21 cellular contexts compared by ENCODE assay signal in genomic region chr6:68654134-68654533, GRCh38. TPM values are rescaled to one million over a fixed set of nuclear protein-coding genes. Genes with fewer than 3 reads are reported as not detected.
DNase-seq lines count a peak whose midpoint lies in the region; TF ChIP-seq lines count a peak whose summit lies in the region.
"Had no signal": no experiment of that assay in that cellular context is flagged by ENCODE, and none has a peak within 500 bp of the region (broad histone marks: within the 10 kb centered on the region; RNA-seq: fewer than 3 reads in every experiment).

No MANE protein-coding gene starts in this region.

- H3K4me1 ChIP-seq in left ventricle myocardium inferior (peaks cover 9% of the 10 kb centered on the region), right atrium auricular region (no peaks in the 10 kb centered on the region)
- H3K4me1 ChIP-seq: SJSA1 had no signal

- H3K4me3 ChIP-seq in left ventricle myocardium inferior (no peak overlapping the region), right atrium auricular region (no peak overlapping the region), dorsolateral prefrontal cortex (peak overlapping the region in 45 of 59 donors; percentile 1 to 52 (median 23))
- H3K4me3 ChIP-seq: SJSA1 had no signal

- TF ChIP-seq CTCF in left ventricle myocardium inferior (IDR thresholded peaks at IDR 0.05; ENCODE audit: borderline replicate concordance) (no peak), right atrium auricular region (IDR thresholded peaks at IDR 0.05) (no peak), dorsolateral prefrontal cortex (IDR thresholded peaks at IDR 0.05 in 54 of 56, conservative IDR thresholded peaks at IDR 0.05 in 2 of 56; ENCODE audit: low read depth in 1 of 56, partially characterized antibody in 56 of 56) (no peak)

- H3K27ac ChIP-seq in left ventricle myocardium inferior (replicated peaks) (peak overlapping the region; percentile 0), right atrium auricular region (no peak overlapping the region), dorsolateral prefrontal cortex (peak overlapping the region in 51 of 59 donors; percentile 1 to 81 (median 48))
- H3K27ac ChIP-seq: HL-60, SJSA1 had no signal

- DNase-seq in left ventricle myocardium inferior (no peak), right atrium auricular region (ENCODE audit: low spot score) (no peak), dorsolateral prefrontal cortex (no peak), pons (ENCODE audit: low spot score) (peak; percentile 63), NCI-H226 (no peak), NK-92 (lab: John Stamatoyannopoulos, UW; ENCODE audit: unreplicated experiment) (no peak), NCI-H187 treated with DMSO at 0.1 percent for 48 hours (lab: John Stamatoyannopoulos, UW) (no peak)
- DNase-seq: 8988T, HCEC 1CT, NCI-H1092, NCI-H1417 treated with DMSO at 0.1 percent for 48 hours, NCI-H1694 treated with DMSO at 0.1 percent for 48 hours, NCI-H2081 treated with DMSO at 0.1 percent for 48 hours, NCI-H2171, NCI-H345, NCI-H524 treated with DMSO at 0.1 percent for 48 hours, NCI-H774, Right ventricle myocardium superior, RPMI8226 had no signal

- no peaks in the 10 kb centered on the region for H3K9me3 ChIP-seq in left ventricle myocardium inferior (replicated peaks)
- no peaks in the 10 kb centered on the region for H3K9me3 ChIP-seq in right atrium auricular region
- H3K9me3 ChIP-seq: SJSA1 had no signal

- H3K36me3 ChIP-seq in left ventricle myocardium inferior: no peaks in the 10 kb centered on the region
- H3K36me3 ChIP-seq in right atrium auricular region: no peaks in the 10 kb centered on the region
- H3K36me3 ChIP-seq: SJSA1 had no signal

- intact Hi-C loops in left ventricle myocardium inferior (cut with micrococcal nuclease): no loop called here
- intact Hi-C loops in dorsolateral prefrontal cortex (cut with DNase I): loop anchor here in 1 of 2 donors (5.0 kb wide), 1 partner anchor 53 kb away; no protein-coding TSS in a partner anchor

- H3K27me3 ChIP-seq in left ventricle myocardium inferior (ENCODE audit: low read depth) (no peaks in the 10 kb centered on the region), right atrium auricular region (no peaks in the 10 kb centered on the region), dorsolateral prefrontal cortex (no peaks in the 10 kb centered on the region)
- H3K27me3 ChIP-seq: SJSA1 had no signal

RNA-seq across cellular contexts. Expression of gene ADGRB3, which starts 19.1 kb away (rescaled TPM):
- total RNA-seq in left ventricle myocardium inferior (1.5 TPM), right atrium auricular region (1 to 10 TPM; 1.3 to 2.4 TPM), dorsolateral prefrontal cortex (100 to 1,000 TPM in 92 of 120 experiments, 10 to 100 TPM in 28; 64.3 to 152 (median 114) TPM)
- total RNA-seq: SJSA1 had no signal

Comparison
In these comparisons a context has a peak if more than half of its experiments do, and no peak if none do; other contexts are left out.
1. H3K27ac ChIP-seq: peak in left ventricle myocardium inferior (single experiment) and dorsolateral prefrontal cortex (51 of 59); none in right atrium auricular region (0 of 2).
2. H3K4me3 ChIP-seq: peak in dorsolateral prefrontal cortex (45 of 59); none in left ventricle myocardium inferior (single experiment) and right atrium auricular region (0 of 2).
3. RNA of gene ADGRB3, which starts 19.1 kb away (total RNA-seq): 64.3 to 152 TPM in dorsolateral prefrontal cortex; 1.3 to 2.4 TPM in right atrium auricular region and 1.5 TPM in left ventricle myocardium inferior (single experiment); every median in the first group is over 10 times any median in the second.